In genomic region chr1:109984190-109984455, GRCh38 we compare ENCODE assay signal across 8 cellular contexts. TPM values are rescaled to one million over a fixed set of nuclear protein-coding genes. Genes with fewer than 3 reads are reported as not detected.
DNase-seq lines count a peak whose midpoint lies in the region; ATAC-seq and TF ChIP-seq lines count a peak whose summit lies in the region.

No MANE protein-coding gene starts in this region.

- WGBS in thyroid gland, 2 donors = 7 to 15% methylated on average over 7 of the region's 7 CpGs

- no peak overlapping the region for H3K4me3 ChIP-seq in thyroid gland (replicated peaks in 1 of 3)

- POLR2A ChIA-PET in activated CD8-positive, alpha-beta T cell treated with anti-CD3 and anti-CD28 coated beads, Interleukin-2, amount 10 ng/mL, durations not matched to agents 7 days and 5 days (lab: Charles Lee) = interaction anchor here (0.8 to 4.0 kb wide), 19 partner anchors 10 to 436 kb away, joined by 3 to 32 read pairs (median 4); partner anchors contain the start of genes AMPD2, GNAI3, GNAT2 and STRIP1

- peak overlapping the region; percentile 93 for H3K4me3 Mint-ChIP-seq in T-helper 2 cell treated with Interferon-gamma antibody and Interleukin-4, amounts not matched to agents 5 μg/mL and 100 μg/mL, for 36 hours
- H3K4me3 Mint-ChIP-seq in activated CD8-positive, alpha-beta T cell treated with anti-CD3 and anti-CD28 coated beads, Interleukin-2, amount 10 ng/mL, durations not matched to agents 7 days and 5 days = peak overlapping the region; percentile 100

- H3K36me3 Mint-ChIP-seq in T-helper 2 cell treated with Interferon-gamma antibody and Interleukin-4, amounts not matched to agents 5 μg/mL and 100 μg/mL, for 36 hours (ENCODE audit: low read depth) = peaks cover 6% of the 10 kb centered on the region
- H3K36me3 Mint-ChIP-seq in activated CD8-positive, alpha-beta T cell treated with anti-CD3 and anti-CD28 coated beads, Interleukin-2, amount 10 ng/mL, durations not matched to agents 7 days and 5 days (ENCODE audit: low read depth) = peaks cover 14% of the 10 kb centered on the region

- no peaks in the 10 kb centered on the region for H3K9me3 ChIP-seq in thyroid gland

- no peak for DNase-seq in T-helper 2 cell treated with Interferon-gamma antibody and Interleukin-4, amounts not matched to agents 5 μg/mL and 100 μg/mL, for 36 hours (ENCODE audit: low spot score)
- DNase-seq in T-helper 2 cell (no peak), iPS-NIHi7 (ENCODE audit: extremely low spot score) (peak; percentile 25), thyroid gland (no peak), Ammon's horn (ENCODE audit: low spot score) (no peak), retina (no peak), NCI-H1436 (lab: John Stamatoyannopoulos, UW) (no peak)
- DNase-seq in activated CD8-positive, alpha-beta T cell treated with anti-CD3 and anti-CD28 coated beads, Interleukin-2, amount 10 ng/mL, durations not matched to agents 7 days and 5 days = no peak

- peaks cover 20 to 34% of the 10 kb centered on the region in 2 donors for H3K4me1 ChIP-seq in thyroid gland

- peak overlapping the region in 2 of 3 donors; percentile 30 to 98 for H3K27ac ChIP-seq in thyroid gland

- H3K27ac Mint-ChIP-seq in T-helper 2 cell treated with Interferon-gamma antibody and Interleukin-4, amounts not matched to agents 5 μg/mL and 100 μg/mL, for 36 hours = peak overlapping the region; percentile 54
- H3K27ac Mint-ChIP-seq in activated CD8-positive, alpha-beta T cell treated with anti-CD3 and anti-CD28 coated beads, Interleukin-2, amount 10 ng/mL, durations not matched to agents 7 days and 5 days = no peak overlapping the region

- H3K27me3 Mint-ChIP-seq in T-helper 2 cell treated with Interferon-gamma antibody and Interleukin-4, amounts not matched to agents 5 μg/mL and 100 μg/mL, for 36 hours (ENCODE audit: low read depth) = peaks cover 2% of the 10 kb centered on the region
- H3K27me3 Mint-ChIP-seq in activated CD8-positive, alpha-beta T cell treated with anti-CD3 and anti-CD28 coated beads, Interleukin-2, amount 10 ng/mL, durations not matched to agents 7 days and 5 days (ENCODE audit: low read depth) = no peaks in the 10 kb centered on the region

- CTCF ChIA-PET in activated CD8-positive, alpha-beta T cell treated with anti-CD3 and anti-CD28 coated beads, Interleukin-2, amount 10 ng/mL, durations not matched to agents 7 days and 5 days (lab: Charles Lee) = interaction anchor here (0.8 to 14.0 kb wide), 78 partner anchors 11 to 785 kb away, joined by 3 to 1017 read pairs (median 6); partner anchors contain the start of genes EPS8L3, GNAI3, GSTM1 and STRIP1

- H3K27me3 ChIP-seq in thyroid gland = no peaks in the 10 kb centered on the region

- H3K4me1 Mint-ChIP-seq in T-helper 2 cell treated with Interferon-gamma antibody and Interleukin-4, amounts not matched to agents 5 μg/mL and 100 μg/mL, for 36 hours (ENCODE audit: low read depth) = peaks cover 38% of the 10 kb centered on the region
- peaks cover 38% of the 10 kb centered on the region for H3K4me1 Mint-ChIP-seq in activated CD8-positive, alpha-beta T cell treated with anti-CD3 and anti-CD28 coated beads, Interleukin-2, amount 10 ng/mL, durations not matched to agents 7 days and 5 days (ENCODE audit: low read depth)

- H3K9me3 Mint-ChIP-seq in T-helper 2 cell treated with Interferon-gamma antibody and Interleukin-4, amounts not matched to agents 5 μg/mL and 100 μg/mL, for 36 hours = no peaks in the 10 kb centered on the region
- no peaks in the 10 kb centered on the region for H3K9me3 Mint-ChIP-seq in activated CD8-positive, alpha-beta T cell treated with anti-CD3 and anti-CD28 coated beads, Interleukin-2, amount 10 ng/mL, durations not matched to agents 7 days and 5 days (ENCODE audit: insufficient read depth)

- no peak for TF ChIP-seq POLR2A in thyroid gland (IDR thresholded peaks at IDR 0.05)

- no peak for TF ChIP-seq CTCF in thyroid gland (IDR thresholded peaks at IDR 0.05)

- ATAC-seq in activated CD8-positive, alpha-beta T cell treated with anti-CD3 and anti-CD28 coated beads, Interleukin-2, amount 10 ng/mL, durations not matched to agents 7 days and 5 days = no peak

- H3K36me3 ChIP-seq in thyroid gland = no peaks in the 10 kb centered on the region

- intact Hi-C loops in thyroid gland (cut with DNase I) = loop anchor here (10.0 kb wide), 1 partner anchor 439 kb away; the partner anchor contains the start of gene GNAI3

RNA-seq across cellular contexts. Expression of gene AHCYL1, which starts 0.4 kb away (rescaled TPM):
- total RNA-seq in activated CD8-positive, alpha-beta T cell treated with anti-CD3 and anti-CD28 coated beads, Interleukin-2, amount 10 ng/mL, durations not matched to agents 7 days and 5 days = 10 to 100 TPM; 55.0 to 64.5 TPM
- total RNA-seq in thyroid gland = 100 to 1,000 TPM in 3 of 4 donors, 10 to 100 TPM in 1; 90.3 to 200 (median 118) TPM

RNA-seq across cellular contexts. Expression of gene STRIP1, which starts 50.3 kb away (rescaled TPM):
- total RNA-seq in activated CD8-positive, alpha-beta T cell treated with anti-CD3 and anti-CD28 coated beads, Interleukin-2, amount 10 ng/mL, durations not matched to agents 7 days and 5 days = 10 to 100 TPM; 33.2 to 35.9 TPM
- total RNA-seq in thyroid gland = 10 to 100 TPM; 36.2 to 63.4 (median 45.2) TPM
